In the genomic region with DNA sequence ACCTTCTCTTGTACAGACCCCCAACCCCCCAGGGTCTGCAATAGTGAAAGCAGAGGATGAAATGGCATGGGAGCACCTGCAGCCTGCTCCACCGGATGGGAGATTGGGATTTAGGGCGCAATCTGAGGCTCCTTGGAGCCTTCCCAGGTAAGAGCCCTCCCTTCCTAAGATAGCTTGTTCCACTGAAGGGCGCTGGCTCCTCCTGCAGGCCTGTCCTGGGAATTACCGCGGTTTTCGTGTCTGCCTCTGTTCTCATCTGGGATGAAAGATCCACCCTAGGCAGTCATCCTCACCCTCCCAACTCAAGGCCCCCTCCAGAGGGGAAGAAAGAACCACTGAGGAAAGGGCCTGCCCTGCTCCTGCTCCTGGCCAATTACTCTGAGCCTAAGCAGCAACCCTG, we compare ENCODE assay signal across 8 cellular contexts.
DNase-seq lines count a peak whose midpoint lies in the region; ATAC-seq and TF ChIP-seq lines count a peak whose summit lies in the region.

No MANE protein-coding gene starts in this region.

- no peak for TF ChIP-seq POLR2A in esophagus squamous epithelium (IDR thresholded peaks at IDR 0.05)

- H3K4me1 Mint-ChIP-seq in activated naive CD4-positive, alpha-beta T cell treated with anti-CD3 and anti-CD28 coated beads for 36 hours (ENCODE audit: low read depth) = no peaks in the 10 kb centered on the region
- no peaks in the 10 kb centered on the region for H3K4me1 Mint-ChIP-seq in stimulated activated memory B cell treated with anti-CD40 and anti-IgM and Interleukin-4, amounts not matched to agents 10 μg/mL and 1 μg/mL and 100 μg/mL, for 72 hours

- H3K27ac ChIP-seq in esophagus squamous epithelium = no peak overlapping the region

- H3K27me3 ChIP-seq in esophagus squamous epithelium = no peaks in the 10 kb centered on the region

- no peak overlapping the region for H3K27ac Mint-ChIP-seq in activated naive CD4-positive, alpha-beta T cell treated with anti-CD3 and anti-CD28 coated beads for 36 hours
- no peak overlapping the region for H3K27ac Mint-ChIP-seq in stimulated activated memory B cell treated with anti-CD40 and anti-IgM and Interleukin-4, amounts not matched to agents 10 μg/mL and 1 μg/mL and 100 μg/mL, for 72 hours

- no peaks in the 10 kb centered on the region for H3K4me1 ChIP-seq in esophagus squamous epithelium

- H3K4me3 ChIP-seq in esophagus squamous epithelium = no peak overlapping the region

- CTCF ChIA-PET in activated naive CD4-positive, alpha-beta T cell treated with anti-CD3 and anti-CD28 coated beads for 36 hours (lab: Charles Lee) = no interaction called here

- H3K9me3 ChIP-seq in esophagus squamous epithelium = no peaks in the 10 kb centered on the region

- H3K36me3 Mint-ChIP-seq in activated naive CD4-positive, alpha-beta T cell treated with anti-CD3 and anti-CD28 coated beads for 36 hours (ENCODE audit: low read depth) = no peaks in the 10 kb centered on the region
- H3K36me3 Mint-ChIP-seq in stimulated activated memory B cell treated with anti-CD40 and anti-IgM and Interleukin-4, amounts not matched to agents 10 μg/mL and 1 μg/mL and 100 μg/mL, for 72 hours = no peaks in the 10 kb centered on the region

- no peaks in the 10 kb centered on the region for H3K27me3 Mint-ChIP-seq in activated naive CD4-positive, alpha-beta T cell treated with anti-CD3 and anti-CD28 coated beads for 36 hours (ENCODE audit: low read depth)
- no peaks in the 10 kb centered on the region for H3K27me3 Mint-ChIP-seq in stimulated activated memory B cell treated with anti-CD40 and anti-IgM and Interleukin-4, amounts not matched to agents 10 μg/mL and 1 μg/mL and 100 μg/mL, for 72 hours

- TF ChIP-seq CTCF in esophagus squamous epithelium (IDR thresholded peaks at IDR 0.05) = peak in 4 of 6 experiments; percentile 19 to 37 (median 28)

- peak; percentile 32 for DNase-seq in activated naive CD4-positive, alpha-beta T cell treated with anti-CD3 and anti-CD28 coated beads for 36 hours
- no peak for DNase-seq in activated naive CD4-positive, alpha-beta T cell (lab: John Stamatoyannopoulos, UW)
- peak; percentile 37 for DNase-seq in OCI-M1 (lab: John Stamatoyannopoulos, UW)
- DNase-seq in esophagus squamous epithelium (lab: John Stamatoyannopoulos, UW) = no peak
- DNase-seq in retina = peak; percentile 71
- no peak for DNase-seq in activated CD8-positive, alpha-beta memory T cell treated with anti-CD3 and anti-CD28 coated beads for 24 hours

- H3K9me3 Mint-ChIP-seq in activated naive CD4-positive, alpha-beta T cell treated with anti-CD3 and anti-CD28 coated beads for 36 hours = no peaks in the 10 kb centered on the region
- H3K9me3 Mint-ChIP-seq in stimulated activated memory B cell treated with anti-CD40 and anti-IgM and Interleukin-4, amounts not matched to agents 10 μg/mL and 1 μg/mL and 100 μg/mL, for 72 hours = no peaks in the 10 kb centered on the region

- H3K36me3 ChIP-seq in esophagus squamous epithelium = no peaks in the 10 kb centered on the region

- no peak overlapping the region for H3K4me3 Mint-ChIP-seq in activated naive CD4-positive, alpha-beta T cell treated with anti-CD3 and anti-CD28 coated beads for 36 hours
- no peak overlapping the region for H3K4me3 Mint-ChIP-seq in stimulated activated memory B cell treated with anti-CD40 and anti-IgM and Interleukin-4, amounts not matched to agents 10 μg/mL and 1 μg/mL and 100 μg/mL, for 72 hours

- WGBS in esophagus squamous epithelium, 2 donors = 2% methylated on average over 6 of the region's 6 CpGs; no CpG with 5 or more reads in 1 of the 2 donors

- intact Hi-C loops in activated naive CD4-positive, alpha-beta T cell treated with anti-CD3 and anti-CD28 coated beads for 36 hours (cut with micrococcal nuclease) = no loop called here
- intact Hi-C loops in esophagus squamous epithelium (cut with DNase I) = no loop called here

- ATAC-seq in HG03025 (IDR thresholded peaks at IDR 0.05; ENCODE audit: low FRiP score, unreplicated experiment) = peak; percentile 77
- no peak for ATAC-seq in stimulated activated memory B cell treated with anti-CD40 and anti-IgM and Interleukin-4, amounts not matched to agents 10 μg/mL and 1 μg/mL and 100 μg/mL, for 72 hours

Comparison
In these comparisons a context has a peak if more than half of its experiments do, and no peak if none do; other contexts are left out.
1. DNase-seq: peak in activated naive CD4-positive, alpha-beta T cell treated with anti-CD3 and anti-CD28 coated beads for 36 hours (single experiment), OCI-M1 (single experiment) and retina (single experiment); none in activated naive CD4-positive, alpha-beta T cell (0 of 4), esophagus squamous epithelium (single experiment) and activated CD8-positive, alpha-beta memory T cell treated with anti-CD3 and anti-CD28 coated beads for 24 hours (single experiment).